Comparison of ENCODE assay signal across 23 cellular contexts in genomic region chr19:9161427-9161826, GRCh38. TPM values are rescaled to one million over a fixed set of nuclear protein-coding genes. Genes with fewer than 3 reads are reported as not detected.
DNase-seq lines count a peak whose midpoint lies in the region; ATAC-seq and TF ChIP-seq lines count a peak whose summit lies in the region.
"Had no signal": no experiment of that assay in that cellular context is flagged by ENCODE, and none has a peak within 500 bp of the region (broad histone marks: within the 10 kb centered on the region; RNA-seq: fewer than 3 reads in every experiment).

No MANE protein-coding gene starts in this region.

- intact Hi-C loops in right lobe of liver (cut with DNase I) (no loop called here), uterus (cut with DNase I; ENCODE audit: low total_unique reads) (no loop called here)

- no peaks in the 10 kb centered on the region for H3K27me3 ChIP-seq in liver (ENCODE audit: control insufficient read depth in 4 of 4, insufficient read depth in 4 of 4, low read length in 3 of 4)
- no peaks in the 10 kb centered on the region for H3K27me3 ChIP-seq in right lobe of liver
- H3K27me3 ChIP-seq in adipocyte (replicated peaks; ENCODE audit: control insufficient read depth, insufficient read depth, low read length): no peaks in the 10 kb centered on the region
- H3K27me3 ChIP-seq in endodermal cell (ENCODE audit: control insufficient read depth, insufficient read depth, low read length, poor library complexity, severe bottlenecking): no peaks in the 10 kb centered on the region
- no peaks in the 10 kb centered on the region for H3K27me3 ChIP-seq in uterus

- no peak for TF ChIP-seq RAD21 in liver (IDR thresholded peaks at IDR 0.05)

- TF ChIP-seq CTCF in liver (IDR thresholded peaks at IDR 0.05; ENCODE audit: low read depth, low read length, missing input control) (no peak), right lobe of liver (IDR thresholded peaks at IDR 0.05) (no peak), endodermal cell (conservative IDR thresholded peaks at IDR 0.05) (no peak), uterus (IDR thresholded peaks at IDR 0.05) (no peak)

- H3K4me3 Mint-ChIP-seq in endodermal cell: no peak overlapping the region
- H3K4me3 Mint-ChIP-seq: GM23338, H9, HFFc6 had no signal

- peak overlapping the region in 2 of 3 donors; percentile 38 to 73 for H3K4me3 ChIP-seq in liver (ENCODE audit: low read depth in 1 of 3, low read length in 3 of 3)
- H3K4me3 ChIP-seq in right lobe of liver: no peak overlapping the region
- peak overlapping the region; percentile 45 for H3K4me3 ChIP-seq in adipocyte (ENCODE audit: low read length)
- peak overlapping the region; percentile 65 for H3K4me3 ChIP-seq in endodermal cell (ENCODE audit: low read length)
- H3K4me3 ChIP-seq in uterus: no peak overlapping the region
- H3K4me3 ChIP-seq: A549, GM23338 had no signal

- no peak for DNase-seq in right lobe of liver
- no peak for DNase-seq in adipocyte (ENCODE audit: low read depth)
- DNase-seq in endodermal cell: no peak
- no peak for DNase-seq in T-helper 9 cell
- no peak for DNase-seq in activated CD4-positive, alpha-beta T cell treated with anti-CD3 and anti-CD28 coated beads for 4 hours
- DNase-seq in uterus: no peak
- DNase-seq: 8988T; C1 segment of cervical spinal cord; Calu3; CD4-positive, alpha-beta memory T cell; COR-L47; DMS53; DMS79 treated with DMSO at 0.1 percent for 48 hours; GF-D8; H9; HFFc6 had no signal

- no peak for ATAC-seq in right lobe of liver
- ATAC-seq: A549, GM23338 had no signal

- H3K27ac ChIP-seq in liver (ENCODE audit: low read depth in 1 of 2, low read length in 2 of 2) (no peak overlapping the region), right lobe of liver (no peak overlapping the region), endodermal cell (ENCODE audit: low read depth, low read length) (no peak overlapping the region), uterus (no peak overlapping the region)
- H3K27ac ChIP-seq: A549 had no signal

- H3K9ac ChIP-seq in liver (ENCODE audit: low read depth in 1 of 2, low read length in 2 of 2): no peak overlapping the region
- H3K9ac ChIP-seq in adipocyte (ENCODE audit: low read length): no peak overlapping the region
- H3K9ac ChIP-seq in endodermal cell (ENCODE audit: extremely low read depth, low read length, poor library complexity, severe bottlenecking): no peak overlapping the region

- H3K9me3 ChIP-seq in liver (ENCODE audit: control insufficient read depth in 4 of 4, low read length in 3 of 4) (peaks cover 24 to 45% (median 37%) of the 10 kb centered on the region in 4 donors), right lobe of liver (peaks cover 0 to 8% (median 6%) of the 10 kb centered on the region in 4 donors), adipocyte (ENCODE audit: control insufficient read depth, low read length) (peaks cover 55% of the 10 kb centered on the region), endodermal cell (ENCODE audit: control insufficient read depth, low read length) (peaks cover 81% of the 10 kb centered on the region), uterus (peaks cover 0 to 20% of the 10 kb centered on the region in 2 donors)

- H3K27me3 Mint-ChIP-seq in endodermal cell (ENCODE audit: insufficient read depth): no peaks in the 10 kb centered on the region
- H3K27me3 Mint-ChIP-seq: CD4-positive, alpha-beta memory T cell had no signal

- peaks cover 37 to 78% (median 73%) of the 10 kb centered on the region in 4 donors for H3K36me3 ChIP-seq in liver (ENCODE audit: control insufficient read depth in 4 of 4, insufficient read depth in 3 of 4, low read depth in 1 of 4, low read length in 3 of 4)
- H3K36me3 ChIP-seq in right lobe of liver: peaks cover 0 to 68% (median 47%) of the 10 kb centered on the region in 4 donors
- peaks cover 89% of the 10 kb centered on the region for H3K36me3 ChIP-seq in adipocyte (ENCODE audit: control insufficient read depth, insufficient read depth, low read length, severe bottlenecking)
- H3K36me3 ChIP-seq in endodermal cell (ENCODE audit: control insufficient read depth, insufficient read depth, low read length): peaks cover 79% of the 10 kb centered on the region
- no peaks in the 10 kb centered on the region for H3K36me3 ChIP-seq in uterus

- 98% methylated on average over 12 of the region's 12 CpGs for WGBS in liver
- WGBS in right lobe of liver (ENCODE audit: insufficient coverage, low coverage, low lambda C conversion rate, missing lambda C conversion rate): 94% methylated on average over 5 of the region's 12 CpGs
- 97% methylated on average over 12 of the region's 12 CpGs for WGBS in endodermal cell (ENCODE audit: insufficient coverage in 1 of 2, insufficient read length in 1 of 2), 2 experiments

- no peaks in the 10 kb centered on the region for H3K4me1 Mint-ChIP-seq in endodermal cell
- H3K4me1 Mint-ChIP-seq: GM23338, H9 had no signal

- peaks cover 62% of the 10 kb centered on the region for H3K9me3 Mint-ChIP-seq in endodermal cell

- TF ChIP-seq POLR2A in right lobe of liver (IDR thresholded peaks at IDR 0.05) (no peak), uterus (IDR thresholded peaks at IDR 0.05) (no peak)

- no peak overlapping the region for H3K27ac Mint-ChIP-seq in endodermal cell
- H3K27ac Mint-ChIP-seq: CD4-positive, alpha-beta memory T cell; GM23338; H9; HFFc6 had no signal

- H3K36me3 Mint-ChIP-seq in endodermal cell (ENCODE audit: low read depth): peaks cover 90% of the 10 kb centered on the region

- H3K4me1 ChIP-seq in liver (ENCODE audit: control insufficient read depth in 4 of 4, insufficient read depth in 4 of 4, low read length in 3 of 4) (no peaks in the 10 kb centered on the region), right lobe of liver (no peaks in the 10 kb centered on the region), adipocyte (ENCODE audit: control insufficient read depth, insufficient read depth, low read length) (no peaks in the 10 kb centered on the region), endodermal cell (ENCODE audit: control insufficient read depth, insufficient read depth, low read length) (no peaks in the 10 kb centered on the region), uterus (no peaks in the 10 kb centered on the region)
- H3K4me1 ChIP-seq: A549 had no signal

TF ChIP-seq in liver, 16 proteins besides CTCF, POLR2A, EP300 and RAD21 (continues in another document):
- TF ChIP-seq REST (IDR thresholded peaks at IDR 0.05): no peak
- no peak for TF ChIP-seq HNF4G (IDR thresholded peaks at IDR 0.05)
- TF ChIP-seq, protein P1, sequence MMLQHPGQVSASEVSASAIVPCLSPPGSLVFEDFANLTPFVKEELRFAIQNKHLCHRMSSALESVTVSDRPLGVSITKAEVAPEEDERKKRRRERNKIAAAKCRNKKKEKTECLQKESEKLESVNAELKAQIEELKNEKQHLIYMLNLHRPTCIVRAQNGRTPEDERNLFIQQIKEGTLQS (IDR thresholded peaks at IDR 0.05): no peak
- no peak for TF ChIP-seq FOXA1 (IDR thresholded peaks at IDR 0.05)

RNA-seq across cellular contexts. Expression of gene OR7D2, which starts 17.4 kb away (rescaled TPM):
- total RNA-seq in liver (not detected), right lobe of liver (under 1 TPM in 1 of 6 experiments, not detected in 5; 0.09 TPM), endodermal cell (under 1 TPM; 0.31 to 0.40 TPM), uterus (not detected)
- under 1 TPM; 0.06 to 0.18 TPM for polyA plus RNA-seq in liver
- 0.14 TPM for polyA plus RNA-seq in endodermal cell (2013, experiment 1 of 2)
- not detected for polyA plus RNA-seq in endodermal cell (2013, experiment 2 of 2)
- total RNA-seq: Calu3; CD4-positive, alpha-beta memory T cell; Daoy; G401; GM23338; H4; HFFc6 had no signal
- polyA plus RNA-seq: BJ, GM23338 had no signal

RNA-seq across cellular contexts. Expression of gene ZNF317, which starts 21.2 kb away (rescaled TPM):
- total RNA-seq in liver (10 to 100 TPM in 1 of 2 donors, 1 to 10 TPM in 1; 9.9 to 11.6 TPM), right lobe of liver (10 to 100 TPM in 5 of 6 experiments, 1 to 10 TPM in 1; 7.6 to 17.9 (median 12.1) TPM), endodermal cell (10 to 100 TPM; 36.7 to 40.1 TPM), uterus (10 to 100 TPM in 2 of 4 donors, 1 to 10 TPM in 2; 4.4 to 42.6 (median 13.6) TPM)
- polyA plus RNA-seq in liver: 10 to 100 TPM in 1 of 2 donors, 1 to 10 TPM in 1; 7.8 to 11.2 TPM
- polyA plus RNA-seq in endodermal cell (2013, experiment 1 of 2): 33.1 TPM
- 35.3 TPM for polyA plus RNA-seq in endodermal cell (2013, experiment 2 of 2)

RNA-seq across cellular contexts. Expression of gene OR7G3, which starts 34.7 kb away (rescaled TPM):
- total RNA-seq in liver (not detected), right lobe of liver (not detected), endodermal cell (not detected), uterus (not detected)
- polyA plus RNA-seq in liver: not detected
- not detected for polyA plus RNA-seq in endodermal cell (2013, experiment 1 of 2)
- not detected for polyA plus RNA-seq in endodermal cell (2013, experiment 2 of 2)
- total RNA-seq: Calu3; CD4-positive, alpha-beta memory T cell; Daoy; G401; GM23338; H4; H9; HFFc6 had no signal
- polyA plus RNA-seq: A549; BJ; CD4-positive, alpha-beta memory T cell; GM23338 had no signal

RNA-seq across cellular contexts. Expression of gene OR7G1, which starts 45.9 kb away (rescaled TPM):
- total RNA-seq in liver (not detected), right lobe of liver (not detected), endodermal cell (not detected), uterus (not detected)
- polyA plus RNA-seq in liver: not detected
- polyA plus RNA-seq in endodermal cell (2013, experiment 1 of 2): not detected
- polyA plus RNA-seq in endodermal cell (2013, experiment 2 of 2): not detected
- total RNA-seq: Calu3; CD4-positive, alpha-beta memory T cell; Daoy; G401; GM23338; H4; H9; HFFc6 had no signal
- polyA plus RNA-seq: A549; BJ; CD4-positive, alpha-beta memory T cell; GM23338 had no signal

RNA-seq across cellular contexts. Expression of gene OR7G2, which starts 54.2 kb away (rescaled TPM):
- not detected for total RNA-seq in liver
- polyA plus RNA-seq in liver: not detected
- not detected for total RNA-seq in right lobe of liver
- not detected for total RNA-seq in endodermal cell
- not detected for polyA plus RNA-seq in endodermal cell (2013, experiment 1 of 2)
- polyA plus RNA-seq in endodermal cell (2013, experiment 2 of 2): not detected
- total RNA-seq in uterus: not detected
- total RNA-seq: Calu3; CD4-positive, alpha-beta memory T cell; Daoy; G401; GM23338; H4; H9; HFFc6 had no signal
- polyA plus RNA-seq: A549; BJ; CD4-positive, alpha-beta memory T cell; GM23338 had no signal

Comparison
In these comparisons a context has a peak if more than half of its experiments do, and no peak if none do; other contexts are left out.
1. H3K4me3 ChIP-seq: peak in liver (2 of 3), adipocyte (single experiment) and endodermal cell (single experiment); none in right lobe of liver (0 of 3) and uterus (0 of 2).